Comparison of ENCODE assay signal across 22 cellular contexts in genomic region chr13:70864731-70865130, GRCh38.
"Had no signal": no experiment of that assay in that cellular context is flagged by ENCODE, and none has a peak within 500 bp of the region (broad histone marks: within the 10 kb centered on the region; RNA-seq: fewer than 3 reads in every experiment).

No MANE protein-coding gene starts in this region.

- ATAC-seq: activated CD4-positive, alpha-beta T cell treated with anti-CD3 and anti-CD28 coated beads for 36 hours; activated T-helper 17 cell treated with anti-CD3 and anti-CD28 coated beads, Interleukin-2, amount 50 U/mL, for 72 hours; PC-3 had no signal

- H3K36me3 ChIP-seq: brain microvascular endothelial cell, cardiac muscle cell, WERI-Rb-1 had no signal

- DNase-seq: activated CD4-positive, alpha-beta memory T cell treated with anti-CD3 and anti-CD28 coated beads, Interleukin-2, amount 10 ng/mL, durations not matched to agents 7 days and 5 days; activated CD4-positive, alpha-beta T cell treated with anti-CD3 and anti-CD28 coated beads for 36 hours; activated CD4-positive, alpha-beta T cell treated with anti-CD3 and anti-CD28 coated beads, Interleukin-2, amount 50 U/mL, for 1 hour; activated gamma-delta T cell; activated naive CD4-positive, alpha-beta T cell treated with anti-CD3 and anti-CD28 coated beads for 36 hours; activated T-cell treated with anti-CD3 and anti-CD28 coated beads for 4 hours; activated T-cell treated with anti-CD3 and anti-CD28 coated beads, Interleukin-2, amount 50 U/mL, for 48 hours; brain microvascular endothelial cell; Kasumi-1; KBM-7; NCI-H1105 treated with DMSO at 0.1 percent for 48 hours; NCI-H1436 treated with DMSO at 0.1 percent for 48 hours; NCI-H187; NCI-H2081 treated with DMSO at 0.1 percent for 48 hours; NCI-H446; NCI-H524; PC-3; SHP77; T-helper 1 cell; WERI-Rb-1 had no signal

- H3K27me3 ChIP-seq: brain microvascular endothelial cell, cardiac muscle cell had no signal

- H3K27ac ChIP-seq: brain microvascular endothelial cell, cardiac muscle cell, WERI-Rb-1 had no signal

- H3K4me3 ChIP-seq: cardiac muscle cell had no signal
